In genomic region chr1:212819704-212820103, GRCh38 we compare ENCODE assay signal across 1 cellular context.
TF ChIP-seq lines count a peak whose summit lies in the region.

No MANE protein-coding gene starts in this region.

TF ChIP-seq in IMR-90, 13 proteins besides CTCF, POLR2A, EP300 and RAD21 (continued from another document):
- TF ChIP-seq BHLHE40 (IDR thresholded peaks at IDR 0.05; ENCODE audit: low read depth, low read length), result no peak
